Comparison of ENCODE assay signal across 11 cellular contexts in genomic region chr5:168157141-168157540, GRCh38.
"Had no signal": no experiment of that assay in that cellular context is flagged by ENCODE, and none has a peak within 500 bp of the region (broad histone marks: within the 10 kb centered on the region; RNA-seq: fewer than 3 reads in every experiment).

No MANE protein-coding gene starts in this region.

- DNase-seq: GM23248, GOT3, H7, H9, HCEC 1CT, HFFc6 had no signal

- H2AFZ ChIP-seq: GM23248, GM23338 had no signal

- H3K27ac ChIP-seq: GM23248 had no signal

- H3K9ac ChIP-seq: GM23248 had no signal

- ATAC-seq: GM23338, HCT116 had no signal

- H3K4me3 ChIP-seq: GM23248, GM23338, HAP-1 had no signal

- H3K4me1 ChIP-seq: HAP-1 had no signal

- H3K36me3 ChIP-seq: HAP-1 had no signal

- H3K4me2 ChIP-seq: GM23338 had no signal

- FAIRE-seq: H1, H54 had no signal

- H3K9me3 ChIP-seq: HAP-1 had no signal
